Comparison of ENCODE assay signal across 10 cellular contexts in the genomic region with DNA sequence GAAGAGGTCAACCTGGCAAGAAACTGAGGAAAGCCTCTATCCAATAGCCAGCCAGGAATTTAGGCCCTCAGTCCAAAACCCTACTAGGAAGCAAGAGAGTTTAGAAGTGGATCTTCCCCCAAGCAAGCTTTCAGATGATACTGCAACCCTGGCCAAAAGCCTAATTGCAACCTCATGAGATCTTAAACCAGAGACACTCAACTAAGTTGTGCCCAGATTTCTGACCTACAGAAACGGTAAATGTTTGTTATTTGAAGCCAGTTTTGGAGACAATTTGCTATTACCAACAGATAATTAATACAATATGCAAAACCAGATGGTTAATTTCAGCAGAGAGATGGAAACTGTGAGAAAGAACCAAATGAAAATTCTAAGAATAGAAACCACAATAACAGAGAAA. TPM values are rescaled to one million over a fixed set of nuclear protein-coding genes. Genes with fewer than 3 reads are reported as not detected.
"Had no signal": no experiment of that assay in that cellular context is flagged by ENCODE, and none has a peak within 500 bp of the region (broad histone marks: within the 10 kb centered on the region; RNA-seq: fewer than 3 reads in every experiment).

No MANE protein-coding gene starts in this region.

- H3K4me3 ChIP-seq: GM23248, GM23338, HAP-1 had no signal

- DNase-seq: GM23248, GOT3, H7, H9, HCEC 1CT, HFFc6 had no signal

- H3K9ac ChIP-seq: GM23248 had no signal

- H3K4me1 ChIP-seq: HAP-1 had no signal

- H3K9me3 ChIP-seq: HAP-1 had no signal

- ATAC-seq: GM23338, HCT116 had no signal

- H3K27ac ChIP-seq: GM23248 had no signal

- H3K36me3 ChIP-seq: HAP-1 had no signal

- H3K4me2 ChIP-seq: GM23338 had no signal

- H2AFZ ChIP-seq: GM23248, GM23338 had no signal

RNA-seq across cellular contexts. Expression of a gene that starts 21.7 kb away (rescaled TPM):
- total RNA-seq: H4 had no signal
